Comparison of ENCODE assay signal across 8 cellular contexts in the genomic region with DNA sequence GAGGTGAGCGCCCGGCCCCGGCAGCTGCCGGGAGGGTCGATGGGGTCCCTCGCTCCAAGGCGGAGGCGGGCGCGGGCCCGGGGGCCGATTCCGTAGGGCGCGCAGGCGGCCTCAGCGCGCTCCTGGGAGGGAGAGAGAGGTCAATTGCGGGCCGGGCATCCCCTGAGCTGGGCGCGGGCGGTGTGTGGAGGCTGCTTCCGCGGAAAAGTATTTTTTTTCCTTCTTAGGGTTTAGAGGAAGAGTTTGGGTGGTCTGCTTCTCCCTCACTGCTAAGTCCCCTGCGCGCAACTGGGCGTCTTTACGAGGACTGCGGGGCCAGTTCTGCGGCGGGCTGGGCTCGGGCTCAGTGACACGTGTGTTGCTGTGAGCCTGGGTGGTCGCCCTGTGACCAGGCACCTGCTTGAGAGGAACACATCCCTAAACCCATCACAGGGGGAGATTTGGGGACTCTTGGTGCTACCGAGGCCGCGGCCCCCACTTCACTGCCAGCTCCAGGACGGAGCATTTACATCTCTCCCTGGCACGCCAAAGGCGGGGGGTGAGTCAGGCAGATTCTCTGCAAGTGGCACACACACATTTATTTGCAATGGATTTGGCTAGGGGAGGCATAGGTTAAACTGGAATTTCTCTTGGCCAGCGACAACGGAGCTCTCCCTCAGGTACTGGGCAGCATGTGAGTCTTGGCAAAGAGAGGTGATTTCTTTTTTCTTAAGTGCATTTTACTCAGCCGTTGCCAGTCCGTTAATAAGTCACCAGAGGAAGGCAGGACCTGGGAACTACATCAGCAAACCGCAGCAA.
DNase-seq lines count a peak whose midpoint lies in the region; ATAC-seq and TF ChIP-seq lines count a peak whose summit lies in the region.

No MANE protein-coding gene starts in this region.

- TF ChIP-seq EP300 in neural cell (conservative IDR thresholded peaks at IDR 0.05; ENCODE audit: poor library complexity, severe bottlenecking): no peak

- no peak for TF ChIP-seq RAD21 in neural cell (conservative IDR thresholded peaks at IDR 0.05)

- H3K4me3 ChIP-seq in HUES6 (ENCODE audit: low read depth, low read length) (peak overlapping the region; percentile 88), fibroblast of villous mesenchyme (ENCODE audit: low read depth, low read length) (peak overlapping the region; percentile 59), neural cell (ENCODE audit: low read length) (peak overlapping the region; percentile 81)

- H3F3A ChIP-seq in neural cell (ENCODE audit: insufficient read depth, low read length, poor library complexity, severe bottlenecking): no peaks in the 10 kb centered on the region

- H3K27ac ChIP-seq in HUES6 (ENCODE audit: low read depth, low read length) (no peak overlapping the region), neural cell (ENCODE audit: low read length) (no peak overlapping the region)

- ATAC-seq in GM18907 (IDR thresholded peaks at IDR 0.05; ENCODE audit: unreplicated experiment) (peak; percentile 42), HG03280 (IDR thresholded peaks at IDR 0.05; ENCODE audit: unreplicated experiment) (no peak)

- H3K36me3 ChIP-seq in HUES6 (ENCODE audit: control insufficient read depth, insufficient read depth, low read length) (no peaks in the 10 kb centered on the region), neural cell (ENCODE audit: insufficient read depth, low read length) (no peaks in the 10 kb centered on the region)

- H3K9me2 ChIP-seq in neural cell (ENCODE audit: insufficient read depth, low read length): no peaks in the 10 kb centered on the region

- H3K9ac ChIP-seq in HUES6 (ENCODE audit: low read length) (peak overlapping the region; percentile 63), neural cell (ENCODE audit: low read length) (peak overlapping the region; percentile 60)

- no peaks in the 10 kb centered on the region for H4K20me1 ChIP-seq in neural cell (ENCODE audit: insufficient read depth)

- no peak overlapping the region for H2AFZ ChIP-seq in neural cell (ENCODE audit: low read depth, low read length)

- H3K4me1 ChIP-seq in HUES6 (ENCODE audit: control insufficient read depth, insufficient read depth, low read length): peaks cover 6% of the 10 kb centered on the region; the same call in 1 of the 2 replicates

- DNase-seq in activated T-cell treated with anti-CD3 and anti-CD28 coated beads for 48 hours (ENCODE audit: low read depth): peak; percentile 6
- no peak for DNase-seq in fibroblast of villous mesenchyme (ENCODE audit: low read depth)
- no peak for DNase-seq in LoVo (ENCODE audit: low spot score)
- DNase-seq in putamen (ENCODE audit: low spot score): no peak

- peak overlapping the region; percentile 25 for H3K4me2 ChIP-seq in neural cell (ENCODE audit: low read length)

- TF ChIP-seq CTCF in fibroblast of villous mesenchyme (IDR thresholded peaks at IDR 0.05; ENCODE audit: insufficient read depth, low read depth, low read length) (no peak), neural cell (IDR thresholded peaks at IDR 0.05; ENCODE audit: poor library complexity, severe bottlenecking) (no peak)

- H3K9me3 ChIP-seq in HUES6 (ENCODE audit: control insufficient read depth, insufficient read depth, low read depth, low read length) (no peaks in the 10 kb centered on the region), neural cell (ENCODE audit: low read length) (no peaks in the 10 kb centered on the region)

- no peaks in the 10 kb centered on the region for H3K79me2 ChIP-seq in neural cell (replicated peaks; ENCODE audit: insufficient read depth, low read length)

- H3K27me3 ChIP-seq in HUES6 (ENCODE audit: control insufficient read depth, insufficient read depth, low read length) (peaks cover 52% of the 10 kb centered on the region), neural cell (ENCODE audit: insufficient read depth, low read depth, low read length) (peaks cover 31% of the 10 kb centered on the region)

TF ChIP-seq in neural cell, 6 proteins besides CTCF, POLR2A, EP300 and RAD21:
- TF ChIP-seq MXI1 (conservative IDR thresholded peaks at IDR 0.05; ENCODE audit: poor library complexity, severe bottlenecking): peak; percentile 30
- TF ChIP-seq EZH2 (IDR thresholded peaks at IDR 0.05; ENCODE audit: borderline replicate concordance, insufficient read depth, low read length, poor library complexity, severe bottlenecking): no peak
TF ChIP-seq in neural cell: peak in this region for 1.
